ENCODE assay signal across 8 cellular contexts in the genomic region with DNA sequence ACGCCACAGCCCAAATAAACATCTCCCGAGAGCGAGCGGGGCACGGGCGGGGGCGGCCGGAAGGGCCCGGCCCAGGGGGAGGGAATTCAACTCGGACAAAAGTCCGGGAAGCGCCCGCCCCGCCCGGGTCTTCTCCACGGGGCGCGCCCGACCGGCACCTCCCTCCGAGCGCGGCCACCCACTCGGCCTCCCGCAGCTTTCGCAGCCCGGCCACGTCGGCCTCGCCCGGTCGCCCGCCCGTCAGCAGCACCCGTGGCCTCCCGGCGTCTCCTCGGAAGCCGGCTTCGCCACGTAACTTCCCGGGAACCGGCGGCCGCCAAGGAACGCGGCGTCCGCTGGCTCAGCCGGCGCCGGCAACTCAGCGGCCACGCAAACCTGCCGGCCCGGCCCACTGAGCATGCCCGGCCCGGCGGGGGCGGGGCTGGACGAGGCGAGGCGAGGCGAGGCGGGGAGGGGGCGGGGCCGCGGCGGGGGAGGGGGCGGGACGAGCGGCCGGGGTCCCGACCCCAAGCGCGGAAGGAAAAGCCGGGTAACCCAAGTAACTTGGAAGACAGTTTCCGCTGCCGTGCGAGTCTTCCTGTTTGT. TPM values are rescaled to one million over a fixed set of nuclear protein-coding genes. Genes with fewer than 3 reads are reported as not detected.
DNase-seq lines count a peak whose midpoint lies in the region; TF ChIP-seq lines count a peak whose summit lies in the region.

Gene TJP1, minus strand, starts transcription at position 369 of the 585 bp plus-strand sequence. CDS start 440 bp downstream, outside the sequence.

- H2BK120ac ChIP-seq in mesendoderm (ENCODE audit: low read depth, low read length), result peak within 1 kb of the TSS; percentile 98

- peak within 1 kb of the TSS; percentile 97 for H3K4ac ChIP-seq in mesendoderm (ENCODE audit: low read depth, low read length)

- no peak within 1 kb of the TSS for H2AK5ac ChIP-seq in mesendoderm (ENCODE audit: low read length)

- H2BK15ac ChIP-seq in mesendoderm (replicated peaks; ENCODE audit: low read depth), result no peak within 1 kb of the TSS

- peak; percentile 87 for DNase-seq in COLO668 (lab: John Stamatoyannopoulos, UW; ENCODE audit: unreplicated experiment)
- peak; percentile 38 for DNase-seq in HS-27A (ENCODE audit: low read depth)
- peak; percentile 95 for DNase-seq in SK-N-SH
- peak; percentile 87 for DNase-seq in mesendoderm
- DNase-seq in NOMO-1 (lab: John Stamatoyannopoulos, UW; ENCODE audit: unreplicated experiment in 2 of 2), result no peak
- DNase-seq in SKM-1 treated with dmso at 0.1 percent for 144 hours (lab: John Stamatoyannopoulos, UW; ENCODE audit: unreplicated experiment), result no peak

- H4K20me1 ChIP-seq in SK-N-SH (ENCODE audit: insufficient read depth), result peaks cover 39% of the 10 kb centered on the region

- no peaks in the 10 kb centered on the region for H3K9me3 ChIP-seq in SK-N-SH
- H3K9me3 ChIP-seq in esophagus (ENCODE audit: control insufficient read depth in 2 of 2, insufficient read depth in 1 of 2, low read depth in 1 of 2, low read length in 1 of 2), result peaks cover 0 to 2% of the 10 kb centered on the region in 2 donors
- H3K9me3 ChIP-seq in thymus (ENCODE audit: control insufficient read depth), result peaks cover 1% of the 10 kb centered on the region

- no peak for TF ChIP-seq EP300 in SK-N-SH (IDR thresholded peaks at IDR 0.05; ENCODE audit: borderline replicate concordance in 1 of 2, low read depth in 1 of 2, low read length in 1 of 2)

- H3K36me3 ChIP-seq in SK-N-SH (replicated peaks in 1 of 2; ENCODE audit: control insufficient read depth in 1 of 2, insufficient read depth in 2 of 2, low read length in 1 of 2), result no peaks in the 10 kb centered on the region
- H3K36me3 ChIP-seq in esophagus (ENCODE audit: control insufficient read depth in 2 of 2, insufficient read depth in 2 of 2, low read length in 1 of 2), result no peaks in the 10 kb centered on the region
- no peaks in the 10 kb centered on the region for H3K36me3 ChIP-seq in mesendoderm (ENCODE audit: control insufficient read depth, insufficient read depth, low read length)
- no peaks in the 10 kb centered on the region for H3K36me3 ChIP-seq in thymus (ENCODE audit: control insufficient read depth, insufficient read depth)

- H2BK5ac ChIP-seq in mesendoderm (ENCODE audit: low read length), result peak within 1 kb of the TSS; percentile 83

- H3K9me2 ChIP-seq in SK-N-SH, result no peaks in the 10 kb centered on the region

- TF ChIP-seq CTCF in SK-N-SH (IDR thresholded peaks at IDR 0.05), result no peak

- H3K79me2 ChIP-seq in SK-N-SH (ENCODE audit: insufficient read depth), result peaks cover 43% of the 10 kb centered on the region
- peaks cover 35% of the 10 kb centered on the region for H3K79me2 ChIP-seq in mesendoderm (ENCODE audit: control insufficient read depth, insufficient read depth, low read length)

- H3K27me3 ChIP-seq in SK-N-SH (ENCODE audit: insufficient read depth) (no peaks in the 10 kb centered on the region; the same call in 1 of the 2 replicates), esophagus (ENCODE audit: control insufficient read depth in 1 of 2, insufficient read depth in 2 of 2, low read length in 2 of 2) (no peaks in the 10 kb centered on the region), mesendoderm (ENCODE audit: insufficient read depth, low read length, poor library complexity) (no peaks in the 10 kb centered on the region), thymus (ENCODE audit: control insufficient read depth, insufficient read depth) (peaks cover 42% of the 10 kb centered on the region)

- peak within 1 kb of the TSS; percentile 86 for H3K4me2 ChIP-seq in SK-N-SH
- peak within 1 kb of the TSS; percentile 73 for H3K4me2 ChIP-seq in mesendoderm (ENCODE audit: low read length)

- H4K5ac ChIP-seq in mesendoderm (ENCODE audit: low read length), result no peak within 1 kb of the TSS

- peak within 1 kb of the TSS; percentile 100 for H3K18ac ChIP-seq in mesendoderm (ENCODE audit: low read length)

- peak within 1 kb of the TSS; percentile 81 to 93 for H3K27ac ChIP-seq in SK-N-SH (ENCODE audit: low read depth in 2 of 2, low read length in 1 of 2)
- H3K27ac ChIP-seq in esophagus (ENCODE audit: low read depth in 2 of 2, low read length in 1 of 2), result peak within 1 kb of the TSS; percentile 98
- H3K27ac ChIP-seq in mesendoderm (ENCODE audit: low read depth, low read length), result peak within 1 kb of the TSS; percentile 100
- peak within 1 kb of the TSS; percentile 77 for H3K27ac ChIP-seq in thymus (ENCODE audit: low read depth)

- peaks cover 7% of the 10 kb centered on the region for H3F3A ChIP-seq in SK-N-SH (replicated peaks; ENCODE audit: insufficient read depth)

- CTCF ChIA-PET in SK-N-SH (lab: Yijun Ruan, JAX), result interaction anchor here (1.0 to 2.1 kb wide), 4 partner anchors 11 to 153 kb away, joined by 3 to 5 read pairs (median 4); no protein-coding TSS in a partner anchor

- 4% methylated on average over 9 of the region's 80 CpGs for WGBS in SK-N-SH (ENCODE audit: low lambda C conversion rate)
- 3% methylated on average over 60 to 80 of the region's 80 CpGs for WGBS in esophagus, 2 donors
- no CpG with 5 or more reads among the region's 80 CpGs for WGBS in mesendoderm (ENCODE audit: extremely low coverage, insufficient coverage, low lambda C conversion rate)
- 2% methylated on average over 80 of the region's 80 CpGs for WGBS in thymus

- H4K8ac ChIP-seq in mesendoderm (ENCODE audit: low read depth, low read length), result peak within 1 kb of the TSS; percentile 82

- peak within 1 kb of the TSS; percentile 95 for H3K56ac ChIP-seq in mesendoderm (ENCODE audit: low read length)

- H3K23ac ChIP-seq in mesendoderm (ENCODE audit: low read length), result no peak within 1 kb of the TSS

- H3K79me1 ChIP-seq in mesendoderm (ENCODE audit: low read length), result no peaks in the 10 kb centered on the region

- peak within 1 kb of the TSS; percentile 95 for H2AFZ ChIP-seq in SK-N-SH (ENCODE audit: low read depth)

- TF ChIP-seq RAD21 in SK-N-SH (IDR thresholded peaks at IDR 0.05; ENCODE audit: low read length), result no peak

- H3K4me3 ChIP-seq in SK-N-SH (ENCODE audit: low read depth in 2 of 2, low read length in 1 of 2) (peak within 1 kb of the TSS; percentile 74 to 84), esophagus (ENCODE audit: low read depth in 1 of 2, low read length in 2 of 2) (peak within 1 kb of the TSS; percentile 89 to 94), mesendoderm (ENCODE audit: low read length) (peak within 1 kb of the TSS; percentile 80), thymus (ENCODE audit: low read length) (peak within 1 kb of the TSS; percentile 44)

- POLR2A ChIA-PET in SK-N-SH (lab: Yijun Ruan, JAX), result no interaction called here

- H3K4me1 ChIP-seq in SK-N-SH (ENCODE audit: control insufficient read depth in 1 of 2, insufficient read depth in 2 of 2, low read depth in 1 of 2, low read length in 1 of 2) (peaks cover 10 to 14% of the 10 kb centered on the region in 2 experiments; a peak in 3 of 4 replicates), esophagus (ENCODE audit: control insufficient read depth in 2 of 2, insufficient read depth in 2 of 2, low read length in 1 of 2) (peaks cover 0 to 3% of the 10 kb centered on the region in 2 donors), mesendoderm (ENCODE audit: control insufficient read depth, low read depth, low read length) (peaks cover 3% of the 10 kb centered on the region), thymus (ENCODE audit: control insufficient read depth, insufficient read depth, low read length) (no peaks in the 10 kb centered on the region)

- H3K9ac ChIP-seq in SK-N-SH (peak within 1 kb of the TSS; percentile 88), mesendoderm (ENCODE audit: low read length) (peak within 1 kb of the TSS; percentile 81)

TF ChIP-seq in SK-N-SH, 30 proteins besides CTCF, POLR2A, EP300 and RAD21 (continues in another document):
- TF ChIP-seq, protein P1, sequence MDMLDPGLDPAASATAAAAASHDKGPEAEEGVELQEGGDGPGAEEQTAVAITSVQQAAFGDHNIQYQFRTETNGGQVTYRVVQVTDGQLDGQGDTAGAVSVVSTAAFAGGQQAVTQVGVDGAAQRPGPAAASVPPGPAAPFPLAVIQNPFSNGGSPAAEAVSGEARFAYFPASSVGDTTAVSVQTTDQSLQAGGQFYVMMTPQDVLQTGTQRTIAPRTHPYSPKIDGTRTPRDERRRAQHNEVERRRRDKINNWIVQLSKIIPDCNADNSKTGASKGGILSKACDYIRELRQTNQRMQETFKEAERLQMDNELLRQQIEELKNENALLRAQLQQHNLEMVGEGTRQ (IDR thresholded peaks at IDR 0.05; ENCODE audit: borderline replicate concordance, low read depth, low read length), result no peak
- TF ChIP-seq NRF1 (IDR thresholded peaks at IDR 0.05; ENCODE audit: low read depth, low read length) (peak; percentile 64), GABPA (IDR thresholded peaks at IDR 0.05; ENCODE audit: low read depth) (peak; percentile 47; the same call in 1 of the 2 replicates), POLR2AphosphoS5 (IDR thresholded peaks at IDR 0.05; ENCODE audit: low read depth, low read length) (peak; percentile 81), TEAD4 (IDR thresholded peaks at IDR 0.05; ENCODE audit: borderline replicate concordance, insufficient read depth) (no peak), EZH2phosphoT487 (IDR thresholded peaks at IDR 0.05; ENCODE audit: borderline replicate concordance, low read depth) (no peak), MEF2A (IDR thresholded peaks at IDR 0.05; ENCODE audit: borderline replicate concordance, low read depth) (no peak), NFIC (IDR thresholded peaks at IDR 0.05; ENCODE audit: borderline replicate concordance) (no peak; the same call in 1 of the 2 replicates), SMC3 (IDR thresholded peaks at IDR 0.05; ENCODE audit: low read depth, low read length) (no peak), CHD2 (IDR thresholded peaks at IDR 0.05; ENCODE audit: low read length, partially characterized antibody) (no peak), MXI1 (IDR thresholded peaks at IDR 0.05; ENCODE audit: low read depth, low read length) (no peak)
- TF ChIP-seq, protein P2, sequence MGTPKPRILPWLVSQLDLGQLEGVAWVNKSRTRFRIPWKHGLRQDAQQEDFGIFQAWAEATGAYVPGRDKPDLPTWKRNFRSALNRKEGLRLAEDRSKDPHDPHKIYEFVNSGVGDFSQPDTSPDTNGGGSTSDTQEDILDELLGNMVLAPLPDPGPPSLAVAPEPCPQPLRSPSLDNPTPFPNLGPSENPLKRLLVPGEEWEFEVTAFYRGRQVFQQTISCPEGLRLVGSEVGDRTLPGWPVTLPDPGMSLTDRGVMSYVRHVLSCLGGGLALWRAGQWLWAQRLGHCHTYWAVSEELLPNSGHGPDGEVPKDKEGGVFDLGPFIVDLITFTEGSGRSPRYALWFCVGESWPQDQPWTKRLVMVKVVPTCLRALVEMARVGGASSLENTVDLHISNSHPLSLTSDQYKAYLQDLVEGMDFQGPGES (IDR thresholded peaks at IDR 0.05; ENCODE audit: low read depth, low read length), result no peak

RNA-seq across cellular contexts. Expression of gene TJP1, which starts in this region (rescaled TPM):
- polyA plus RNA-seq in SK-N-SH (2012; rRNA removed) (17.5 and 23.7 TPM in 2 replicates), esophagus (10 to 100 TPM; 43.5 to 47.8 TPM), thymus (11.5 TPM)
- 19.8 and 19.9 TPM in 2 replicates for polyA plus RNA-seq in SK-N-SH (2012; cell fraction: cytosol; rRNA removed)
- polyA plus RNA-seq in SK-N-SH (2012; cell fraction: nucleus; rRNA removed), result 15.4 and 26.0 TPM in 2 replicates
- 107 TPM for polyA plus RNA-seq in mesendoderm (2013, experiment 1 of 2)
- polyA plus RNA-seq in mesendoderm (2013, experiment 2 of 2), result 108 TPM

Comparison
In these comparisons a context has a peak if more than half of its experiments do, and no peak if none do; other contexts are left out.
1. DNase-seq: peak in COLO668 (single experiment), HS-27A (single experiment), SK-N-SH (single experiment) and mesendoderm (single experiment); none in NOMO-1 (0 of 2) and SKM-1 treated with dmso at 0.1 percent for 144 hours (single experiment).
2. Peak in every context shown above with its lines, with median percentiles within 50 percentile points of each other: H3K27ac ChIP-seq and H3K4me3 ChIP-seq.